ENCODE assay signal across 8 cellular contexts in the genomic region with DNA sequence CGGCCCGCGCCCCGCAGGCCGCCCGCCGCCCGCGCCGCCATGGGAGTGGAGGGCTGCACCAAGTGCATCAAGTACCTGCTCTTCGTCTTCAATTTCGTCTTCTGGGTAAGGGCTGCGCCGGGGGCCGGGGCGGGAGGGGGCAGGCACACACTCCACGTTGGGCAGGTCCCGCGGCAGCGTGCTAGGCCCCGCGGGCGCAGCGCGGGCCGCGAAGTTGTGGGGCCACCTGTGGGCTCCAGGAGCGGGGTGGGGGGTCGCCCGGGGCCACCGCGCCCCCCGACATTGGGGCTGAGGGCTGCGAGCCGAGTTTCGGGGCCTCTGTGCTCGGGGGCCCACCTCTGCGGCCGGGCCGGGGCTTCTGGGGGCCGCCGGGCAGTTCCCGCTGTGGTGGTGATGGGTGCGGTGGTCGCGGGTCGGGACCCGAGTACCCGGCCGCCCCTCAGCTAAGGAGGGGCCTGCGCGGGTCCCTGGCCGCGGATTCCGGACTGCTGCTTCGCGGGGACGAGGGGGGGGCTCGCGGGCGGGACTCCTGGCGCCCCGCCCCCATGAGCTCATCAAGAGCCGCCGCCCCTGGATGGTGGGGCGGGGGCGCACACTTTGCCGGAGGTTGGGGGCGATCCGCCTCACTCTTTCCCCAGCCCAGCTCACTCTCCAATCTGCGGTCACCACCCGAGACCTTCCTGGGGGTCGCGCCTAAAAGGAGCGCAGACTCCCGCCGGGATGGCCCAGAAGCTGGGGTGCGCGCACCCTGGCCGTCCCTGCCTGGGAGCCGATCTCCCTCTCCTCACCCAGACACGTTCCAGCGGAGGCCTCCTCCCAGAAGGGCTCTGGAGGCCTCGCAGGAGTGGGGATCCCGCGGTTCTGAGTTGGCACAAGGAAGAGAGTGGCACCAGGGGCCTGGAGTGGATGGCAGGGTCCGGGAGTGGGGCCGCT. TPM values are rescaled to one million over a fixed set of nuclear protein-coding genes. Genes with fewer than 3 reads are reported as not detected.
A peak's percentile ranks its signal among the peaks of the same experiment; 100 is the strongest.
DNase-seq lines count a peak whose midpoint lies in the region; ATAC-seq, FAIRE-seq and TF ChIP-seq lines count a peak whose summit lies in the region.

No MANE protein-coding gene starts in this region.

- no peaks in the 10 kb centered on the region for H4K20me1 ChIP-seq in HepG2 (ENCODE audit: insufficient read depth, low read length)

- under 1% methylated on average over 88 of the region's 88 CpGs for WGBS in liver
- 60% methylated on average over 31 of the region's 88 CpGs for WGBS in HepG2 (ENCODE audit: low lambda C conversion rate)

- peak overlapping the region; percentile 80 for H3K4me3 Mint-ChIP-seq in stimulated activated effector memory CD8-positive, alpha-beta T cell treated with anti-CD3 and anti-CD28 coated beads, Interleukin-12 subunit alpha, Interleukin-12 subunit beta, amount 100 ng/mL, for 72 hours

- no peaks in the 10 kb centered on the region for H3K36me3 ChIP-seq in liver (ENCODE audit: control insufficient read depth in 4 of 4, insufficient read depth in 3 of 4, low read depth in 1 of 4, low read length in 3 of 4)
- H3K36me3 ChIP-seq in HepG2 (replicated peaks in 1 of 2; ENCODE audit: control insufficient read depth in 1 of 2, insufficient read depth in 2 of 2, low read length in 2 of 2), result no peaks in the 10 kb centered on the region
- H3K36me3 ChIP-seq in duodenal mucosa (ENCODE audit: control insufficient read depth in 1 of 2, insufficient read depth in 2 of 2, low read length in 2 of 2), result no peaks in the 10 kb centered on the region

- H3K27ac Mint-ChIP-seq in stimulated activated effector memory CD8-positive, alpha-beta T cell treated with anti-CD3 and anti-CD28 coated beads, Interleukin-12 subunit alpha, Interleukin-12 subunit beta, amount 100 ng/mL, for 72 hours, result peak overlapping the region; percentile 95

- no peak for FAIRE-seq in HepG2 (lab: Jason Lieb, UNC)

- ATAC-seq in HepG2 (no peak), GM19452 (IDR thresholded peaks at IDR 0.05; ENCODE audit: unreplicated experiment) (no peak)
- peak; percentile 55 for ATAC-seq in stimulated activated effector memory CD8-positive, alpha-beta T cell treated with anti-CD3 and anti-CD28 coated beads, Interleukin-12 subunit alpha, Interleukin-12 subunit beta, amount 100 ng/mL, for 72 hours

- no peak for TF ChIP-seq EP300 in HepG2 (IDR thresholded peaks at IDR 0.05; ENCODE audit: low read depth in 2 of 2, low read length in 2 of 2)
- TF ChIP-seq EP300 in HepG2 (CRISPR knock-in tag; IDR thresholded peaks at IDR 0.05; ENCODE audit: borderline replicate concordance), result no peak
- no peak for TF ChIP-seq EP300 in Ishikawa (IDR thresholded peaks at IDR 0.05; ENCODE audit: borderline replicate concordance)

- H3K4me1 Mint-ChIP-seq in stimulated activated effector memory CD8-positive, alpha-beta T cell treated with anti-CD3 and anti-CD28 coated beads, Interleukin-12 subunit alpha, Interleukin-12 subunit beta, amount 100 ng/mL, for 72 hours, result peaks cover 46% of the 10 kb centered on the region

- no TSS peak for BruUV-seq in HepG2 (replicated peaks; lab: Mats Ljungman, UMichigan)

- POLR2A ChIA-PET in HepG2 (lab: Yijun Ruan, JAX), result no interaction called here

- H3K4me3 ChIP-seq in liver (ENCODE audit: low read depth in 1 of 3, low read length in 3 of 3) (peak overlapping the region; percentile 85 to 98 (median 93)), HepG2 (replicated peaks in 1 of 3; ENCODE audit: insufficient read depth in 1 of 3, low read depth in 2 of 3, low read length in 3 of 3) (no peak overlapping the region), duodenal mucosa (ENCODE audit: low read depth in 1 of 2, low read length in 2 of 2) (peak overlapping the region; percentile 81 to 82)

- H3K9me3 ChIP-seq in liver (ENCODE audit: control insufficient read depth in 4 of 4, low read length in 3 of 4) (no peaks in the 10 kb centered on the region), HepG2 (ENCODE audit: low read length) (no peaks in the 10 kb centered on the region), duodenal mucosa (ENCODE audit: control insufficient read depth in 1 of 2, low read length in 2 of 2) (no peaks in the 10 kb centered on the region)

- intact Hi-C loops in HepG2 (cut with micrococcal nuclease; ENCODE audit: unreplicated experiment), result no loop called here

- CTCF ChIA-PET in HepG2 (lab: Yijun Ruan, JAX; ENCODE audit: low intra/inter-chr PET ratio, low total read pairs), result no interaction called here

- H2AFZ ChIP-seq in HepG2 (ENCODE audit: low read length), result no peak overlapping the region

- H3K4me1 ChIP-seq in liver (ENCODE audit: control insufficient read depth in 4 of 4, insufficient read depth in 4 of 4, low read length in 3 of 4), result peaks cover 37 to 65% (median 55%) of the 10 kb centered on the region in 4 donors
- peaks cover 7% of the 10 kb centered on the region; the same call in 1 of the 2 replicates for H3K4me1 ChIP-seq in HepG2 (ENCODE audit: insufficient read depth, low read length)
- H3K4me1 ChIP-seq in duodenal mucosa (ENCODE audit: control insufficient read depth in 1 of 2, insufficient read depth in 2 of 2, low read length in 2 of 2), result peaks cover 52 to 56% of the 10 kb centered on the region in 2 donors

- in situ Hi-C loops in HepG2 (cut with HindIII; ENCODE audit: extremely low pct_ligation_motif_present, low pct_unique_long_range_greater_than_20kb), result no loop called here

- TF ChIP-seq CTCF in liver (IDR thresholded peaks at IDR 0.05; ENCODE audit: low read depth, low read length, missing input control) (no peak), HepG2 (CRISPR knock-in tag; IDR thresholded peaks at IDR 0.05) (no peak)

- peaks cover 49% of the 10 kb centered on the region for H3K36me3 Mint-ChIP-seq in stimulated activated effector memory CD8-positive, alpha-beta T cell treated with anti-CD3 and anti-CD28 coated beads, Interleukin-12 subunit alpha, Interleukin-12 subunit beta, amount 100 ng/mL, for 72 hours

- H3K9ac ChIP-seq in liver (ENCODE audit: low read depth in 1 of 2, low read length in 2 of 2) (peak overlapping the region; percentile 85 to 95), HepG2 (ENCODE audit: insufficient read depth, low read depth, low read length) (no peak overlapping the region), duodenal mucosa (ENCODE audit: low read depth in 1 of 2, low read length in 2 of 2) (peak overlapping the region; percentile 77 to 88)

- no peak overlapping the region for H3K4me2 ChIP-seq in HepG2 (ENCODE audit: low read depth, low read length)

- no peaks in the 10 kb centered on the region for H3K27me3 ChIP-seq in liver (ENCODE audit: control insufficient read depth in 4 of 4, insufficient read depth in 4 of 4, low read length in 3 of 4)
- H3K27me3 ChIP-seq in HepG2 (ENCODE audit: control insufficient read depth in 1 of 2, insufficient read depth in 2 of 2, low read length in 2 of 2), result peaks cover 9 to 77% of the 10 kb centered on the region in 2 experiments
- H3K27me3 ChIP-seq in duodenal mucosa (ENCODE audit: control insufficient read depth in 1 of 2, insufficient read depth in 2 of 2, low read length in 2 of 2), result no peaks in the 10 kb centered on the region

- H3K9me3 Mint-ChIP-seq in stimulated activated effector memory CD8-positive, alpha-beta T cell treated with anti-CD3 and anti-CD28 coated beads, Interleukin-12 subunit alpha, Interleukin-12 subunit beta, amount 100 ng/mL, for 72 hours, result no peaks in the 10 kb centered on the region

- no peaks in the 10 kb centered on the region for H3K79me2 ChIP-seq in HepG2 (ENCODE audit: insufficient read depth, low read length)

- DNase-seq in HepG2 (ENCODE audit: low spot score) (no peak), medulla oblongata (ENCODE audit: extremely low spot score) (peak; percentile 77)
- DNase-seq in activated CD4-positive, alpha-beta T cell treated with anti-CD3 and anti-CD28 coated beads, Interleukin-2, amount 50 U/mL, for 1 hour, result peak; percentile 61
- peak in 1 of 2 donors; percentile 36 for DNase-seq in stimulated activated effector memory CD8-positive, alpha-beta T cell treated with anti-CD3 and anti-CD28 coated beads, Interleukin-12 subunit alpha, Interleukin-12 subunit beta, amount 100 ng/mL, for 72 hours (ENCODE audit: low spot score in 2 of 2)

- TF ChIP-seq POLR2A in HepG2 (IDR thresholded peaks at IDR 0.05; ENCODE audit: insufficient read depth in 1 of 2, low read depth in 2 of 2, low read length in 2 of 2), result no peak

- H3K27ac ChIP-seq in liver (ENCODE audit: low read depth in 1 of 2, low read length in 2 of 2) (peak overlapping the region; percentile 91 to 93), HepG2 (ENCODE audit: extremely low read length, insufficient read depth, low read length) (no peak overlapping the region), duodenal mucosa (ENCODE audit: low read depth, low read length) (peak overlapping the region; percentile 90)

- TF ChIP-seq RAD21 in liver (IDR thresholded peaks at IDR 0.05), result no peak
- no peak for TF ChIP-seq RAD21 in HepG2 (CRISPR knock-in tag; IDR thresholded peaks at IDR 0.05)
- no peak for TF ChIP-seq RAD21 in Ishikawa (IDR thresholded peaks at IDR 0.05; ENCODE audit: low read depth)

RNA-seq across cellular contexts. Expression of a gene that starts 0.7 kb away (rescaled TPM):
- total RNA-seq in liver (100 to 1,000 TPM in 1 of 2 donors, 10 to 100 TPM in 1; 76.9 to 190 TPM), HepG2 (2016; rRNA removed; fragmentation: Illumina TruSeq; extraction: Trizol) (not detected in 2 replicates)
- polyA plus RNA-seq in liver (100 to 1,000 TPM; 139 to 712 TPM), HepG2 (2011; rRNA removed) (not detected in 2 replicates)
- total RNA-seq in HepG2 (2016; cell fraction: cytosol; rRNA removed; fragmentation: Illumina TruSeq; extraction: Trizol; ENCODE audit: low read depth), result not detected in 2 replicates
- total RNA-seq in HepG2 (2016; cell fraction: insoluble cytoplasmic fraction; rRNA removed; fragmentation: Illumina TruSeq; extraction: Trizol), result not detected in 2 replicates
- not detected in 2 replicates for total RNA-seq in HepG2 (2016; cell fraction: membrane; rRNA removed; fragmentation: Illumina TruSeq; extraction: Trizol)
- total RNA-seq in HepG2 (2016; cell fraction: nucleus; rRNA removed; fragmentation: Illumina TruSeq; extraction: Trizol), result not detected in 2 replicates
- 0.05 TPM in 2 replicates for polyA plus RNA-seq in HepG2 (2011; cell fraction: cytosol; rRNA removed)
- polyA plus RNA-seq in HepG2 (2011; cell fraction: nucleus; rRNA removed), result 0.26 TPM in 1 of 2 replicates, not detected in the other
- polyA plus RNA-seq in HepG2 (2012), result not detected in 2 replicates
- not detected in 2 replicates for polyA plus RNA-seq in HepG2 (2016; cell fraction: cytosol; fragmentation: Illumina TruSeq; extraction: Trizol; ENCODE audit: low read depth)
- not detected in 2 replicates for polyA plus RNA-seq in HepG2 (2016; cell fraction: insoluble cytoplasmic fraction; fragmentation: Illumina TruSeq; extraction: Trizol; ENCODE audit: low read depth)
- polyA plus RNA-seq in HepG2 (2016; cell fraction: membrane; fragmentation: Illumina TruSeq; extraction: Trizol; ENCODE audit: low read depth), result not detected in 2 replicates
- polyA plus RNA-seq in HepG2 (2016; cell fraction: nucleus; fragmentation: Illumina TruSeq; extraction: Trizol; ENCODE audit: insufficient read depth, low read depth), result not detected in 2 replicates
- polyA minus RNA-seq in HepG2 (2011; rRNA and poly(A)+ RNA removed; ENCODE audit: low replicate concordance), result 0.72 and 103 TPM in 2 replicates
- 0.70 TPM in 1 of 2 replicates, not detected in the other for polyA minus RNA-seq in HepG2 (2011; cell fraction: cytosol; rRNA and poly(A)+ RNA removed)
- 0.52 TPM in 1 of 2 replicates, not detected in the other for polyA minus RNA-seq in HepG2 (2011; cell fraction: nucleus; rRNA and poly(A)+ RNA removed)

RNA-seq across cellular contexts. Expression of a gene that starts 22.8 kb away (rescaled TPM):
- total RNA-seq in liver (10 to 100 TPM; 16.6 to 18.5 TPM), HepG2 (2016; rRNA removed; fragmentation: Illumina TruSeq; extraction: Trizol) (51.5 and 58.6 TPM in 2 replicates)
- polyA plus RNA-seq in liver (10 to 100 TPM; 15.8 to 19.1 TPM), HepG2 (2011; rRNA removed) (16.2 and 20.5 TPM in 2 replicates)
- total RNA-seq in HepG2 (2016; cell fraction: cytosol; rRNA removed; fragmentation: Illumina TruSeq; extraction: Trizol; ENCODE audit: low read depth), result 48.9 and 55.7 TPM in 2 replicates
- 51.6 and 61.0 TPM in 2 replicates for total RNA-seq in HepG2 (2016; cell fraction: insoluble cytoplasmic fraction; rRNA removed; fragmentation: Illumina TruSeq; extraction: Trizol)
- 52.4 and 71.0 TPM in 2 replicates for total RNA-seq in HepG2 (2016; cell fraction: membrane; rRNA removed; fragmentation: Illumina TruSeq; extraction: Trizol)
- total RNA-seq in HepG2 (2016; cell fraction: nucleus; rRNA removed; fragmentation: Illumina TruSeq; extraction: Trizol), result 29.5 and 34.5 TPM in 2 replicates
- 13.8 and 24.4 TPM in 2 replicates for polyA plus RNA-seq in HepG2 (2011; cell fraction: cytosol; rRNA removed)
- 33.5 and 35.1 TPM in 2 replicates for polyA plus RNA-seq in HepG2 (2011; cell fraction: nucleus; rRNA removed)
- 17.3 and 21.8 TPM in 2 replicates for polyA plus RNA-seq in HepG2 (2012)
- 29.9 and 32.8 TPM in 2 replicates for polyA plus RNA-seq in HepG2 (2016; cell fraction: cytosol; fragmentation: Illumina TruSeq; extraction: Trizol; ENCODE audit: low read depth)
- 34.6 and 35.0 TPM in 2 replicates for polyA plus RNA-seq in HepG2 (2016; cell fraction: insoluble cytoplasmic fraction; fragmentation: Illumina TruSeq; extraction: Trizol; ENCODE audit: low read depth)
- 34.0 and 36.0 TPM in 2 replicates for polyA plus RNA-seq in HepG2 (2016; cell fraction: membrane; fragmentation: Illumina TruSeq; extraction: Trizol; ENCODE audit: low read depth)
- polyA plus RNA-seq in HepG2 (2016; cell fraction: nucleus; fragmentation: Illumina TruSeq; extraction: Trizol; ENCODE audit: insufficient read depth, low read depth), result 42.1 and 44.0 TPM in 2 replicates
- 19.1 and 32.1 TPM in 2 replicates for polyA minus RNA-seq in HepG2 (2011; rRNA and poly(A)+ RNA removed; ENCODE audit: low replicate concordance)
- 12.8 and 15.7 TPM in 2 replicates for polyA minus RNA-seq in HepG2 (2011; cell fraction: cytosol; rRNA and poly(A)+ RNA removed)
- polyA minus RNA-seq in HepG2 (2011; cell fraction: nucleus; rRNA and poly(A)+ RNA removed), result 26.6 and 27.8 TPM in 2 replicates

Comparison
In these comparisons a context has a peak if more than half of its experiments do, and no peak if none do; other contexts are left out.
1. H3K4me3 ChIP-seq: peak in liver (3 of 3) and duodenal mucosa (2 of 2); none in HepG2 (0 of 3).
2. RNA of a gene that starts 0.7 kb away (total RNA-seq): 76.9 to 190 TPM in liver; not detected in HepG2; every median in the first group is over 10 times any median in the second.